In genomic region chr5:171498166-171498565, GRCh38 we compare ENCODE assay signal across 33 cellular contexts.
"Had no signal": no experiment of that assay in that cellular context is flagged by ENCODE, and none has a peak within 500 bp of the region (broad histone marks: within the 10 kb centered on the region; RNA-seq: fewer than 3 reads in every experiment).

No MANE protein-coding gene starts in this region.

- H3K27ac ChIP-seq: adrenal gland, body of pancreas, brain microvascular endothelial cell, breast epithelium, VCaP had no signal

- H3K9me3 Mint-ChIP-seq: activated B cell treated with CpG ODN at 0.5 μM for 24 hours; activated CD4-positive, alpha-beta memory T cell treated with anti-CD3 and anti-CD28 coated beads for 36 hours; activated CD4-positive, alpha-beta T cell treated with anti-CD3 and anti-CD28 coated beads, Interleukin-2, amount 10 ng/mL, durations not matched to agents 24 days and 14 days; activated CD8-positive, alpha-beta T cell treated with anti-CD3 and anti-CD28 coated beads for 36 hours; activated naive CD4-positive, alpha-beta T cell treated with anti-CD3 and anti-CD28 coated beads for 36 hours; activated naive CD4-positive, alpha-beta T cell treated with anti-CD3 and anti-CD28 coated beads, Interleukin-2, amount 50 U/mL, for 72 hours; activated naive CD8-positive, alpha-beta T cell treated with anti-CD3 and anti-CD28 coated beads for 36 hours; activated T-cell treated with anti-CD3 and anti-CD28 coated beads, Interleukin-2, amount 50 U/mL, for 4 hours; activated T-cell treated with anti-CD3 and anti-CD28 coated beads, Interleukin-2, amount 50 U/mL, for 72 hours; activated T-helper 1 cell treated with anti-CD3 and anti-CD28 coated beads, Interleukin-12 subunit alpha, Interleukin-12 subunit beta, Interleukin-2, Interleukin-4 antibody, amounts not matched to agents 30 ng/mL and 10 ng/mL and 1 ng/mL, durations not matched to agents 14 hours and 24 hours and 36 hours; activated T-helper 17 cell treated with anti-CD3 and anti-CD28 coated beads, Interleukin-2, amount 50 U/mL, for 72 hours; T-helper 2 cell treated with Interferon-gamma antibody and Interleukin-4, amounts not matched to agents 5 μg/mL and 100 μg/mL, for 36 hours had no signal

- ATAC-seq: activated CD8-positive, alpha-beta T cell treated with anti-CD3 and anti-CD28 coated beads for 36 hours; activated naive CD4-positive, alpha-beta T cell treated with anti-CD3 and anti-CD28 coated beads, Interleukin-2, amount 50 U/mL, for 72 hours; activated T-cell treated with anti-CD3 and anti-CD28 coated beads, Interleukin-2, amount 50 U/mL, for 4 hours; activated T-cell treated with anti-CD3 and anti-CD28 coated beads, Interleukin-2, amount 50 U/mL, for 72 hours; activated T-helper 17 cell treated with anti-CD3 and anti-CD28 coated beads, Interleukin-2, amount 50 U/mL, for 72 hours; body of pancreas had no signal

- H3K4me3 Mint-ChIP-seq: activated B cell treated with CpG ODN at 0.5 μM for 24 hours; activated CD4-positive, alpha-beta memory T cell treated with anti-CD3 and anti-CD28 coated beads for 36 hours; activated CD4-positive, alpha-beta T cell treated with anti-CD3 and anti-CD28 coated beads, Interleukin-2, amount 10 ng/mL, durations not matched to agents 24 days and 14 days; activated CD8-positive, alpha-beta T cell treated with anti-CD3 and anti-CD28 coated beads for 36 hours; activated naive CD4-positive, alpha-beta T cell treated with anti-CD3 and anti-CD28 coated beads for 36 hours; activated naive CD8-positive, alpha-beta T cell treated with anti-CD3 and anti-CD28 coated beads for 36 hours; activated T-cell treated with anti-CD3 and anti-CD28 coated beads, Interleukin-2, amount 50 U/mL, for 4 hours; activated T-cell treated with anti-CD3 and anti-CD28 coated beads, Interleukin-2, amount 50 U/mL, for 72 hours; activated T-helper 1 cell treated with anti-CD3 and anti-CD28 coated beads, Interleukin-12 subunit alpha, Interleukin-12 subunit beta, Interleukin-2, Interleukin-4 antibody, amounts not matched to agents 30 ng/mL and 10 ng/mL and 1 ng/mL, durations not matched to agents 14 hours and 24 hours and 36 hours; activated T-helper 17 cell treated with anti-CD3 and anti-CD28 coated beads, Interleukin-2, amount 50 U/mL, for 72 hours; T-helper 2 cell treated with Interferon-gamma antibody and Interleukin-4, amounts not matched to agents 5 μg/mL and 100 μg/mL, for 36 hours had no signal

- H3K9me3 ChIP-seq: adrenal gland, body of pancreas, breast epithelium had no signal

- H3K4me1 Mint-ChIP-seq: activated B cell treated with CpG ODN at 0.5 μM for 24 hours; activated CD4-positive, alpha-beta T cell treated with anti-CD3 and anti-CD28 coated beads, Interleukin-2, amount 10 ng/mL, durations not matched to agents 24 days and 14 days; activated naive CD8-positive, alpha-beta T cell treated with anti-CD3 and anti-CD28 coated beads for 36 hours; activated T-helper 17 cell treated with anti-CD3 and anti-CD28 coated beads, Interleukin-2, amount 50 U/mL, for 72 hours had no signal

- H3K4me3 ChIP-seq: adrenal gland, body of pancreas, breast epithelium had no signal

- H3K36me3 ChIP-seq: adrenal gland, brain microvascular endothelial cell, breast epithelium had no signal

- H3K27me3 ChIP-seq: adrenal gland, body of pancreas, brain microvascular endothelial cell, breast epithelium had no signal

- H3K36me3 Mint-ChIP-seq: activated CD4-positive, alpha-beta memory T cell treated with anti-CD3 and anti-CD28 coated beads for 36 hours; activated naive CD4-positive, alpha-beta T cell treated with anti-CD3 and anti-CD28 coated beads, Interleukin-2, amount 50 U/mL, for 72 hours; activated naive CD8-positive, alpha-beta T cell treated with anti-CD3 and anti-CD28 coated beads for 36 hours had no signal

- H3K27ac Mint-ChIP-seq: activated B cell treated with CpG ODN at 0.5 μM for 24 hours; activated CD4-positive, alpha-beta memory T cell treated with anti-CD3 and anti-CD28 coated beads for 36 hours; activated CD4-positive, alpha-beta T cell treated with anti-CD3 and anti-CD28 coated beads, Interleukin-2, amount 10 ng/mL, durations not matched to agents 24 days and 14 days; activated CD8-positive, alpha-beta T cell treated with anti-CD3 and anti-CD28 coated beads for 36 hours; activated naive CD4-positive, alpha-beta T cell treated with anti-CD3 and anti-CD28 coated beads for 36 hours; activated naive CD4-positive, alpha-beta T cell treated with anti-CD3 and anti-CD28 coated beads, Interleukin-2, amount 50 U/mL, for 72 hours; activated naive CD8-positive, alpha-beta T cell treated with anti-CD3 and anti-CD28 coated beads for 36 hours; activated T-cell treated with anti-CD3 and anti-CD28 coated beads, Interleukin-2, amount 50 U/mL, for 72 hours; activated T-helper 1 cell treated with anti-CD3 and anti-CD28 coated beads, Interleukin-12 subunit alpha, Interleukin-12 subunit beta, Interleukin-2, Interleukin-4 antibody, amounts not matched to agents 30 ng/mL and 10 ng/mL and 1 ng/mL, durations not matched to agents 14 hours and 24 hours and 36 hours; activated T-helper 17 cell treated with anti-CD3 and anti-CD28 coated beads, Interleukin-2, amount 50 U/mL, for 72 hours; T-helper 2 cell treated with Interferon-gamma antibody and Interleukin-4, amounts not matched to agents 5 μg/mL and 100 μg/mL, for 36 hours had no signal

- DNase-seq: activated B cell treated with CpG ODN at 0.5 μM for 24 hours; activated CD4-positive, alpha-beta memory T cell treated with anti-CD3 and anti-CD28 coated beads for 36 hours; activated CD4-positive, alpha-beta T cell treated with anti-CD3 and anti-CD28 coated beads for 4 hours; activated CD4-positive, alpha-beta T cell treated with anti-CD3 and anti-CD28 coated beads, Interleukin-2, amount 10 ng/mL, durations not matched to agents 24 days and 14 days; activated CD4-positive, alpha-beta T cell treated with anti-CD3 and anti-CD28 coated beads, Interleukin-2, amount 50 U/mL, for 1 hour; activated CD4-positive, alpha-beta T cell treated with anti-CD3 and anti-CD28 coated beads, Interleukin-2, amount 50 U/mL, for 4 hours; activated CD4-positive, CD25-positive, alpha-beta regulatory T cell treated with anti-CD3 and anti-CD28 coated beads, Interleukin-2, amount 50 U/mL, for 72 hours; activated CD8-positive, alpha-beta memory T cell treated with anti-CD3 and anti-CD28 coated beads, Interleukin-2, amount 50 U/mL, for 4 hours; activated CD8-positive, alpha-beta T cell treated with anti-CD3 and anti-CD28 coated beads for 36 hours; activated effector memory CD4-positive, alpha-beta T cell treated with anti-CD3 and anti-CD28 coated beads, Interleukin-2, amount 50 U/mL, for 16 hours; activated gamma-delta T cell treated with Interleukin-2 at 50 U/mL for 16 hours; activated naive CD4-positive, alpha-beta T cell; activated naive CD4-positive, alpha-beta T cell treated with anti-CD3 and anti-CD28 coated beads for 36 hours; activated naive CD4-positive, alpha-beta T cell treated with anti-CD3 and anti-CD28 coated beads, Interleukin-2, amount 50 U/mL, for 16 hours; activated naive CD8-positive, alpha-beta T cell treated with anti-CD3 and anti-CD28 coated beads for 36 hours; activated T-cell treated with anti-CD3 and anti-CD28 coated beads for 4 hours; activated T-cell treated with anti-CD3 and anti-CD28 coated beads, Interleukin-2, amount 50 U/mL, for 1 hour; activated T-cell treated with anti-CD3 and anti-CD28 coated beads, Interleukin-2, amount 50 U/mL, for 4 hours; activated T-cell treated with anti-CD3 and anti-CD28 coated beads, Interleukin-2, amount 50 U/mL, for 72 hours; adrenal gland; amniotic stem cell; aorta; body of pancreas; brain microvascular endothelial cell; central memory CD4-positive, alpha-beta T cell; T-helper 2 cell; T-helper 9 cell had no signal
